Comparison of ENCODE assay signal across 33 cellular contexts in the genomic region with DNA sequence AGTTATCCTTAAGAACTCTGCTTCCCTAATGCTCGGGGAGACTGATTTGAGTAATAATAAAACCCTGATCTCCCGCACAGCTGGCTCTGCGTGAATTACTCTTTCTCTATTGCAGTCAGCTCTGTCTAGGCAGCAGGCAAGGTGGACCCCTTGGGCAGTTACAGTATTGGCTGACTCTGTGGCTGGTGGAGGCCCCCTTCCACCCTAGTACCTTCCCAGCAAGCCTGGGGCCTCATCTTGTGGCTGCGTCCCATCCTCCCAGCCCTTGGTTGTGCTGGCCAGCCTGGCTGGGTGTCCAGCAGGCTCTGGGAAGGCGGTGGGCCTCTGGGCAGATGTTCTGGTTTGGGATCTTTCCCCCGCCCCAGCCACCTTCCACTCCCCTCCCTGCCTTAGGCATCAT.
"Had no signal": no experiment of that assay in that cellular context is flagged by ENCODE, and none has a peak within 500 bp of the region (broad histone marks: within the 10 kb centered on the region; RNA-seq: fewer than 3 reads in every experiment).

No MANE protein-coding gene starts in this region.

- H3K36me3 Mint-ChIP-seq: activated CD4-positive, alpha-beta memory T cell treated with anti-CD3 and anti-CD28 coated beads for 36 hours; activated CD8-positive, alpha-beta memory T cell treated with anti-CD3 and anti-CD28 coated beads, Interleukin-2, amount 10 ng/mL, durations not matched to agents 7 days and 5 days; activated naive CD4-positive, alpha-beta T cell treated with anti-CD3 and anti-CD28 coated beads, Interleukin-2, amount 10 ng/mL, durations not matched to agents 7 days and 5 days; activated naive CD4-positive, alpha-beta T cell treated with anti-CD3 and anti-CD28 coated beads, Interleukin-2, amount 50 U/mL, for 72 hours had no signal

- H3K36me3 ChIP-seq: brain microvascular endothelial cell, esophagus muscularis mucosa, gastroesophageal sphincter, WERI-Rb-1 had no signal

- H3K27me3 Mint-ChIP-seq: activated CD4-positive, alpha-beta memory T cell treated with anti-CD3 and anti-CD28 coated beads for 36 hours; activated CD4-positive, alpha-beta T cell treated with anti-CD3 and anti-CD28 coated beads for 36 hours; activated CD4-positive, alpha-beta T cell treated with anti-CD3 and anti-CD28 coated beads, Interleukin-2, amount 10 ng/mL, durations not matched to agents 24 days and 14 days; activated CD8-positive, alpha-beta memory T cell treated with anti-CD3 and anti-CD28 coated beads, Interleukin-2, amount 10 ng/mL, durations not matched to agents 7 days and 5 days; activated naive CD4-positive, alpha-beta T cell treated with anti-CD3 and anti-CD28 coated beads, Interleukin-2, amount 10 ng/mL, durations not matched to agents 7 days and 5 days; central memory CD8-positive, alpha-beta T cell had no signal

- H3K27ac Mint-ChIP-seq: activated CD4-positive, alpha-beta memory T cell treated with anti-CD3 and anti-CD28 coated beads for 36 hours; activated CD4-positive, alpha-beta T cell treated with anti-CD3 and anti-CD28 coated beads for 36 hours; activated CD4-positive, alpha-beta T cell treated with anti-CD3 and anti-CD28 coated beads, Interleukin-2, amount 10 ng/mL, durations not matched to agents 24 days and 14 days; activated CD8-positive, alpha-beta memory T cell treated with anti-CD3 and anti-CD28 coated beads, Interleukin-2, amount 10 ng/mL, durations not matched to agents 7 days and 5 days; activated CD8-positive, alpha-beta T cell treated with anti-CD3 and anti-CD28 coated beads, Interleukin-2, amount 10 ng/mL, durations not matched to agents 7 days and 5 days; activated naive CD4-positive, alpha-beta T cell treated with anti-CD3 and anti-CD28 coated beads, Interleukin-2, amount 10 ng/mL, durations not matched to agents 7 days and 5 days; activated naive CD4-positive, alpha-beta T cell treated with anti-CD3 and anti-CD28 coated beads, Interleukin-2, amount 50 U/mL, for 72 hours; activated T-helper 1 cell treated with anti-CD3 and anti-CD28 coated beads, Interleukin-12 subunit alpha, Interleukin-12 subunit beta, Interleukin-2, Interleukin-4 antibody, amounts not matched to agents 30 ng/mL and 10 ng/mL and 1 ng/mL, durations not matched to agents 14 hours and 24 hours and 36 hours; activated T-helper 2 cell treated with anti-CD3 and anti-CD28 coated beads, Interferon-gamma antibody, Interleukin-2, Interleukin-4, amounts not matched to agents 10 μg/mL and 5 μg/mL and 100 μg/mL, durations not matched to agents 14 hours and 24 hours and 36 hours; effector memory CD8-positive, alpha-beta T cell; T-helper 17 cell; T-helper 2 cell treated with Interferon-gamma antibody and Interleukin-4, amounts not matched to agents 5 μg/mL and 100 μg/mL, for 36 hours had no signal

- H3K27me3 ChIP-seq: brain microvascular endothelial cell, esophagus muscularis mucosa, foreskin keratinocyte had no signal

- DNase-seq: activated CD4-positive, alpha-beta memory T cell treated with anti-CD3 and anti-CD28 coated beads for 36 hours; activated CD4-positive, alpha-beta T cell treated with anti-CD3 and anti-CD28 coated beads for 36 hours; activated CD4-positive, alpha-beta T cell treated with anti-CD3 and anti-CD28 coated beads, Interleukin-2, amount 10 ng/mL, durations not matched to agents 24 days and 14 days; activated CD4-positive, CD25-positive, alpha-beta regulatory T cell; activated CD4-positive, CD25-positive, alpha-beta regulatory T cell treated with anti-CD3 and anti-CD28 coated beads, Interleukin-2, amount 50 U/mL, for 72 hours; activated CD8-positive, alpha-beta memory T cell treated with anti-CD3 and anti-CD28 coated beads, Interleukin-2, amount 10 ng/mL, durations not matched to agents 7 days and 5 days; activated CD8-positive, alpha-beta memory T cell treated with anti-CD3 and anti-CD28 coated beads, Interleukin-2, amount 50 U/mL, for 4 hours; activated CD8-positive, alpha-beta T cell treated with anti-CD3 and anti-CD28 coated beads, Interleukin-2, amount 10 ng/mL, durations not matched to agents 7 days and 5 days; activated gamma-delta T cell; activated naive CD4-positive, alpha-beta T cell; activated naive CD4-positive, alpha-beta T cell treated with anti-CD3 and anti-CD28 coated beads, Interleukin-2, amount 10 ng/mL, durations not matched to agents 7 days and 5 days; activated T-cell treated with anti-CD3 and anti-CD28 coated beads, Interleukin-2, amount 50 U/mL, for 1 hour; activated T-cell treated with anti-CD3 and anti-CD28 coated beads, Interleukin-2, amount 50 U/mL, for 48 hours; amniotic stem cell; anterior cingulate cortex; brain microvascular endothelial cell; cortex of kidney; dermis blood vessel endothelial cell; effector CD4-positive, alpha-beta T cell; effector memory CD8-positive, alpha-beta T cell; erythroblast; foreskin keratinocyte; T-helper 1 cell; T-helper 17 cell; T1000; WERI-Rb-1 had no signal

- H3K4me3 Mint-ChIP-seq: activated CD4-positive, alpha-beta memory T cell treated with anti-CD3 and anti-CD28 coated beads for 36 hours; activated CD4-positive, alpha-beta T cell treated with anti-CD3 and anti-CD28 coated beads for 36 hours; activated CD4-positive, alpha-beta T cell treated with anti-CD3 and anti-CD28 coated beads, Interleukin-2, amount 10 ng/mL, durations not matched to agents 24 days and 14 days; activated CD8-positive, alpha-beta memory T cell treated with anti-CD3 and anti-CD28 coated beads, Interleukin-2, amount 10 ng/mL, durations not matched to agents 7 days and 5 days; activated CD8-positive, alpha-beta T cell treated with anti-CD3 and anti-CD28 coated beads, Interleukin-2, amount 10 ng/mL, durations not matched to agents 7 days and 5 days; activated naive CD4-positive, alpha-beta T cell treated with anti-CD3 and anti-CD28 coated beads, Interleukin-2, amount 10 ng/mL, durations not matched to agents 7 days and 5 days; activated T-helper 1 cell treated with anti-CD3 and anti-CD28 coated beads, Interleukin-12 subunit alpha, Interleukin-12 subunit beta, Interleukin-2, Interleukin-4 antibody, amounts not matched to agents 30 ng/mL and 10 ng/mL and 1 ng/mL, durations not matched to agents 14 hours and 24 hours and 36 hours; central memory CD8-positive, alpha-beta T cell; effector memory CD8-positive, alpha-beta T cell; T-helper 17 cell; T-helper 2 cell treated with Interferon-gamma antibody and Interleukin-4, amounts not matched to agents 5 μg/mL and 100 μg/mL, for 36 hours had no signal

- H3K27ac ChIP-seq: brain microvascular endothelial cell, esophagus muscularis mucosa, foreskin keratinocyte, gastroesophageal sphincter, WERI-Rb-1 had no signal

- H3K9me3 ChIP-seq: esophagus muscularis mucosa, gastroesophageal sphincter had no signal

- H3K4me1 Mint-ChIP-seq: activated CD4-positive, alpha-beta T cell treated with anti-CD3 and anti-CD28 coated beads for 36 hours; activated CD4-positive, alpha-beta T cell treated with anti-CD3 and anti-CD28 coated beads, Interleukin-2, amount 10 ng/mL, durations not matched to agents 24 days and 14 days; activated CD8-positive, alpha-beta memory T cell treated with anti-CD3 and anti-CD28 coated beads, Interleukin-2, amount 10 ng/mL, durations not matched to agents 7 days and 5 days; activated naive CD4-positive, alpha-beta T cell treated with anti-CD3 and anti-CD28 coated beads, Interleukin-2, amount 10 ng/mL, durations not matched to agents 7 days and 5 days; central memory CD8-positive, alpha-beta T cell; T-helper 17 cell had no signal

- H3K9me3 Mint-ChIP-seq: activated CD4-positive, alpha-beta memory T cell treated with anti-CD3 and anti-CD28 coated beads for 36 hours; activated CD4-positive, alpha-beta T cell treated with anti-CD3 and anti-CD28 coated beads, Interleukin-2, amount 10 ng/mL, durations not matched to agents 24 days and 14 days; activated naive CD4-positive, alpha-beta T cell treated with anti-CD3 and anti-CD28 coated beads, Interleukin-2, amount 10 ng/mL, durations not matched to agents 7 days and 5 days; activated naive CD4-positive, alpha-beta T cell treated with anti-CD3 and anti-CD28 coated beads, Interleukin-2, amount 50 U/mL, for 72 hours; activated T-helper 1 cell treated with anti-CD3 and anti-CD28 coated beads, Interleukin-12 subunit alpha, Interleukin-12 subunit beta, Interleukin-2, Interleukin-4 antibody, amounts not matched to agents 30 ng/mL and 10 ng/mL and 1 ng/mL, durations not matched to agents 14 hours and 24 hours and 36 hours; activated T-helper 2 cell treated with anti-CD3 and anti-CD28 coated beads, Interferon-gamma antibody, Interleukin-2, Interleukin-4, amounts not matched to agents 10 μg/mL and 5 μg/mL and 100 μg/mL, durations not matched to agents 14 hours and 24 hours and 36 hours; central memory CD8-positive, alpha-beta T cell; effector memory CD8-positive, alpha-beta T cell; T-helper 2 cell treated with Interferon-gamma antibody and Interleukin-4, amounts not matched to agents 5 μg/mL and 100 μg/mL, for 36 hours had no signal

- H3K4me1 ChIP-seq: foreskin keratinocyte, gastroesophageal sphincter had no signal

- H3K4me3 ChIP-seq: esophagus muscularis mucosa, gastroesophageal sphincter had no signal
